In the genomic region with DNA sequence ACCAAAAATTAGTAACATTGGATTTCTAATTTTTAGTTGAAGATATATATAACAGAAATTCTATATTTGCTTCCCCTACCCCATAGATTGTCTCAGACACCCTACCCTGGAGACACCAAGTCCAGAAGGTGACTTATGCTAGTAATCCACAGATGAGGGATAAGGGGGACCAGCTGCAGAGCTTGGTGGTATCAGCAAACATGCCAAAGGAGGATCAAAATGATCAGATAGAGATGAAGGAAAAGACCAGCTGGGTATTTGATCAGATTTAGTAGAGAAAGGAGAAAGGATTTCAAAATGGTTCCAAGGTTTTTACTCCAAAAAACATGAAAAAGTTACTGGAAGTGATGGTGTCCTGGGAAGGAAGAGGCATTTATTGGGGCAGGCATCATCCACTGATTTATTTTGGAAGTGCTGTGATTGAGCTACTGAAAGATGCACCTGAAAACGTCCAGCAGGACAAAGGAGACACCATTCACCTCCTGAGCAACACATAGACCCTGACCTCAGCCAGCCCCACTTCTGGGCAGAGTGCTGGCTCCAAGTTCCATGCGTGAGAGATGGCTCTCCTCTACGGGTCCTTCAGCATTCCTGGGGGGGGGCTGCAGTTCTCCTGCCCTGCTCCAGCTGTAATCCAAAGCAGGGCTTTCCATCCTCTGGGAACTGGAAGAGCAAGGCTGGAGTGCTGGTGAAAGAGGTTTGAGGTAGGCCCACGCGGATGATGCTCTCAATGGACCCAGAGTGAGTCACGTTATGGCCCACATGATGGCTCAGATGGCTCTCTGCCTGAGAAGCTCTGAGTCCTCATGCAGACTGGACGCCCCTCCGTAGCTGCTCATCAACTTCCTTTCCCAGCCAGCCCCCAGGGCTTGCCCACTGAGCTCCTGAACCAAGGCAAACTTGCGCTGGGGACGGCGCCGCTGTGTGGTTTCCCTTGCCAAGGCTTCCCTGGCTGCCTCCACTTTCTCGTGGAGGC, we compare ENCODE assay signal across 19 cellular contexts. TPM values are rescaled to one million over a fixed set of nuclear protein-coding genes. Genes with fewer than 3 reads are reported as not detected.
"Had no signal": no experiment of that assay in that cellular context is flagged by ENCODE, and none has a peak within 500 bp of the region (broad histone marks: within the 10 kb centered on the region; RNA-seq: fewer than 3 reads in every experiment).

No MANE protein-coding gene starts in this region.

- H3K27ac ChIP-seq: prostate gland, sigmoid colon, tibial nerve had no signal

- H3K36me3 ChIP-seq: lower lobe of right lung, prostate gland, sigmoid colon, tibial nerve had no signal

- H3K27me3 ChIP-seq: sigmoid colon, tibial nerve had no signal

- H3K4me3 ChIP-seq: coronary artery, lower lobe of right lung, prostate gland, sigmoid colon, tibial nerve had no signal

- DNase-seq: activated CD4-positive, alpha-beta T cell treated with anti-CD3 and anti-CD28 coated beads, Interleukin-2, amount 50 U/mL, for 1 hour; activated CD8-positive, alpha-beta memory T cell treated with anti-CD3 and anti-CD28 coated beads for 24 hours; activated gamma-delta T cell treated with Interleukin-2 at 50 U/mL for 16 hours; amniotic stem cell; head of caudate nucleus; lower lobe of right lung; midbrain; naive B cell; occipital lobe; sigmoid colon; stimulated activated naive B cell treated with anti-CD40 and anti-IgM and Interleukin-4, amounts not matched to agents 10 μg/mL and 1 μg/mL and 100 μg/mL, for 72 hours; substantia nigra had no signal

- ATAC-seq: activated CD4-positive, CD25-positive, alpha-beta regulatory T cell treated with anti-CD3 and anti-CD28 coated beads, Interleukin-2, amount 50 U/mL, for 24 hours; lower lobe of right lung; stimulated activated naive B cell treated with anti-CD40 and anti-IgM and Interleukin-4, amounts not matched to agents 10 μg/mL and 1 μg/mL and 100 μg/mL, for 72 hours had no signal

- FAIRE-seq: endothelial cell of umbilical vein, frontal cortex had no signal

- H3K9me3 ChIP-seq: lower lobe of right lung, prostate gland, sigmoid colon, tibial nerve had no signal

RNA-seq across cellular contexts. Expression of a gene that starts 33.2 kb away (rescaled TPM):
- polyA plus RNA-seq: immature natural killer cell had no signal

RNA-seq across cellular contexts. Expression of a gene that starts 57.3 kb away (rescaled TPM):
- total RNA-seq: endothelial cell of umbilical vein, frontal cortex, lower lobe of right lung, occipital lobe, prostate gland, sigmoid colon, tibial nerve had no signal
- polyA plus RNA-seq: endothelial cell of umbilical vein, immature natural killer cell, sigmoid colon had no signal
